Comparison of ENCODE assay signal across 9 cellular contexts in genomic region chr5:172775326-172776234, GRCh38. TPM values are rescaled to one million over a fixed set of nuclear protein-coding genes. Genes with fewer than 3 reads are reported as not detected.
DNase-seq lines count a peak whose midpoint lies in the region; ATAC-seq and TF ChIP-seq lines count a peak whose summit lies in the region.
"Had no signal": no experiment of that assay in that cellular context is flagged by ENCODE, and none has a peak within 500 bp of the region (broad histone marks: within the 10 kb centered on the region; RNA-seq: fewer than 3 reads in every experiment).

No MANE protein-coding gene starts in this region.

- no peak for TF ChIP-seq POLR2A in NB4 (IDR thresholded peaks at IDR 0.05; ENCODE audit: extremely low read depth, insufficient read length)

- no peaks in the 10 kb centered on the region for H3K27me3 Mint-ChIP-seq in naive thymus-derived CD4-positive, alpha-beta T cell

- no peaks in the 10 kb centered on the region for H3K9me3 ChIP-seq in naive thymus-derived CD4-positive, alpha-beta T cell (ENCODE audit: control insufficient read depth in 2 of 3, low read length in 3 of 3)

- H3K4me3 Mint-ChIP-seq in naive thymus-derived CD4-positive, alpha-beta T cell, result no peak overlapping the region

- CTCF ChIA-PET in naive thymus-derived CD4-positive, alpha-beta T cell (lab: Charles Lee), result interaction anchor here (1.2 to 3.1 kb wide), 3 partner anchors 11 to 62 kb away, joined by 4 to 26 read pairs (median 10); no protein-coding TSS in a partner anchor

- DNase-seq in AML-193 (lab: John Stamatoyannopoulos, UW), result peak; percentile 92
- DNase-seq in NB4 (ENCODE audit: low read depth), result peak; percentile 94
- DNase-seq in epithelial cell of esophagus (ENCODE audit: low read depth), result peak; percentile 99
- DNase-seq in naive thymus-derived CD4-positive, alpha-beta T cell, result no peak
- no peak for DNase-seq in NCI-H524 (lab: John Stamatoyannopoulos, UW)
- DNase-seq in foreskin melanocyte, result no peak
- DNase-seq: kidney glomerular epithelial cell had no signal

- peak; percentile 0 for ATAC-seq in naive thymus-derived CD4-positive, alpha-beta T cell
- ATAC-seq in GM21360 (IDR thresholded peaks at IDR 0.05; ENCODE audit: unreplicated experiment) (no peak), HG02678 (IDR thresholded peaks at IDR 0.05; ENCODE audit: unreplicated experiment) (no peak)

- H3K4me3 ChIP-seq in NB4 (ENCODE audit: low read depth, low read length) (no peak overlapping the region), epithelial cell of esophagus (ENCODE audit: low read length) (no peak overlapping the region)
- no peak overlapping the region for H3K4me3 ChIP-seq in naive thymus-derived CD4-positive, alpha-beta T cell (ENCODE audit: low read length)

- peaks cover 0 to 4% (median 0%) of the 10 kb centered on the region in 3 experiments for H3K36me3 ChIP-seq in naive thymus-derived CD4-positive, alpha-beta T cell (ENCODE audit: control insufficient read depth in 2 of 3, insufficient read depth in 3 of 3, low read length in 3 of 3)

- peaks cover 24 to 61% (median 50%) of the 10 kb centered on the region in 7 donors for H3K4me1 Mint-ChIP-seq in naive thymus-derived CD4-positive, alpha-beta T cell

- H3K36me3 Mint-ChIP-seq in naive thymus-derived CD4-positive, alpha-beta T cell, result no peaks in the 10 kb centered on the region

- no peak overlapping the region for H3K27ac ChIP-seq in naive thymus-derived CD4-positive, alpha-beta T cell (ENCODE audit: low read depth, low read length)

- intact Hi-C loops in naive thymus-derived CD4-positive, alpha-beta T cell (cut with micrococcal nuclease), result loop anchor here (5.0 to 10.0 kb wide), 3 partner anchors 768 to 1139 kb away; partner anchors contain the start of genes CPEB4 (in 1 of the 2) and FBXW11 (in 1 of the 2)

- H3K27me3 ChIP-seq in naive thymus-derived CD4-positive, alpha-beta T cell (ENCODE audit: control insufficient read depth in 2 of 2, insufficient read depth in 2 of 2, low read length in 2 of 2), result no peaks in the 10 kb centered on the region

- POLR2A ChIA-PET in naive thymus-derived CD4-positive, alpha-beta T cell (lab: Charles Lee), result interaction anchor here (0.7 to 6.2 kb wide), 4 partner anchors 9 to 32 kb away, joined by 3 to 31 read pairs (median 3); no protein-coding TSS in a partner anchor

- H3K9me3 Mint-ChIP-seq in naive thymus-derived CD4-positive, alpha-beta T cell, result peaks cover 0 to 10% (median 0%) of the 10 kb centered on the region in 11 donors

- peak overlapping the region; percentile 26 to 95 (median 86) for H3K27ac Mint-ChIP-seq in naive thymus-derived CD4-positive, alpha-beta T cell

- H3K4me1 ChIP-seq in naive thymus-derived CD4-positive, alpha-beta T cell (ENCODE audit: control insufficient read depth in 2 of 2, insufficient read depth in 2 of 2, low read length in 2 of 2), result peaks cover 29 to 38% of the 10 kb centered on the region in 2 donors

- TF ChIP-seq CTCF in NB4 (IDR thresholded peaks at IDR 0.05; ENCODE audit: low read depth, low read length), result no peak
- TF ChIP-seq CTCF in epithelial cell of esophagus (IDR thresholded peaks at IDR 0.05; ENCODE audit: insufficient read depth, low read depth, low read length, missing control alignments), result no peak

RNA-seq across cellular contexts. Expression of gene DUSP1, which starts 4.6 kb away (rescaled TPM):
- total RNA-seq in naive thymus-derived CD4-positive, alpha-beta T cell, result 1,000 to 10,000 TPM in 2 of 5 experiments, 10 to 100 TPM in 2, 1 to 10 TPM in 1; 5.4 to 2,522 (median 40.7) TPM
- 10 to 100 TPM; 53.5 to 81.3 TPM for polyA plus RNA-seq in naive thymus-derived CD4-positive, alpha-beta T cell

RNA-seq across cellular contexts. Expression of gene ERGIC1, which starts 58.5 kb away (rescaled TPM):
- 10 to 100 TPM; 44.4 to 71.3 (median 53.5) TPM for total RNA-seq in naive thymus-derived CD4-positive, alpha-beta T cell
- 10 to 100 TPM; 18.3 to 18.9 TPM for polyA plus RNA-seq in naive thymus-derived CD4-positive, alpha-beta T cell

Comparison
In these comparisons a context has a peak if more than half of its experiments do, and no peak if none do; other contexts are left out.
1. DNase-seq: peak in AML-193 (2 of 2), NB4 (single experiment) and epithelial cell of esophagus (single experiment); none in naive thymus-derived CD4-positive, alpha-beta T cell (0 of 9), NCI-H524 (0 of 2) and foreskin melanocyte (single experiment).